2 cellular contexts compared by ENCODE assay signal in the genomic region with DNA sequence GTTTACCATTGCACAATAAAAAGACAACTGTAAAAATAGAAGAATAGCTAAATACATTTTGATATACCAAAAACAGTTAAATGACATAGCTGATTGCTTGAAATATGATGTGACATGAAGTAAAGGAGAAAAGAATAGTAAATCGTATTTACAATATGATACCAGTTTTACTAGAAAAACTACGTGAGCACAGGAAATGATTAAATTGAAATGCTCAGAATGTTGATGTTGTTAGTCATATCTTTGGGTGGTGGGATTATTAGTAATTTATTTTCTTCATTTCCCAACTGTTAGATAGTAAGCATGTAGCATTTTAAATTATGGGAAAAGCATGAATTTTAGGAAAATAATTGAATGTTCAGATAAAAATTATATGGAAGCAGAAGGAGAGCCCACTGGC.
TF ChIP-seq lines count a peak whose summit lies in the region.

No MANE protein-coding gene starts in this region.

TF ChIP-seq in SK-N-SH, 30 proteins besides CTCF, POLR2A, EP300 and RAD21 (continued from another document):
- TF ChIP-seq, protein P1, sequence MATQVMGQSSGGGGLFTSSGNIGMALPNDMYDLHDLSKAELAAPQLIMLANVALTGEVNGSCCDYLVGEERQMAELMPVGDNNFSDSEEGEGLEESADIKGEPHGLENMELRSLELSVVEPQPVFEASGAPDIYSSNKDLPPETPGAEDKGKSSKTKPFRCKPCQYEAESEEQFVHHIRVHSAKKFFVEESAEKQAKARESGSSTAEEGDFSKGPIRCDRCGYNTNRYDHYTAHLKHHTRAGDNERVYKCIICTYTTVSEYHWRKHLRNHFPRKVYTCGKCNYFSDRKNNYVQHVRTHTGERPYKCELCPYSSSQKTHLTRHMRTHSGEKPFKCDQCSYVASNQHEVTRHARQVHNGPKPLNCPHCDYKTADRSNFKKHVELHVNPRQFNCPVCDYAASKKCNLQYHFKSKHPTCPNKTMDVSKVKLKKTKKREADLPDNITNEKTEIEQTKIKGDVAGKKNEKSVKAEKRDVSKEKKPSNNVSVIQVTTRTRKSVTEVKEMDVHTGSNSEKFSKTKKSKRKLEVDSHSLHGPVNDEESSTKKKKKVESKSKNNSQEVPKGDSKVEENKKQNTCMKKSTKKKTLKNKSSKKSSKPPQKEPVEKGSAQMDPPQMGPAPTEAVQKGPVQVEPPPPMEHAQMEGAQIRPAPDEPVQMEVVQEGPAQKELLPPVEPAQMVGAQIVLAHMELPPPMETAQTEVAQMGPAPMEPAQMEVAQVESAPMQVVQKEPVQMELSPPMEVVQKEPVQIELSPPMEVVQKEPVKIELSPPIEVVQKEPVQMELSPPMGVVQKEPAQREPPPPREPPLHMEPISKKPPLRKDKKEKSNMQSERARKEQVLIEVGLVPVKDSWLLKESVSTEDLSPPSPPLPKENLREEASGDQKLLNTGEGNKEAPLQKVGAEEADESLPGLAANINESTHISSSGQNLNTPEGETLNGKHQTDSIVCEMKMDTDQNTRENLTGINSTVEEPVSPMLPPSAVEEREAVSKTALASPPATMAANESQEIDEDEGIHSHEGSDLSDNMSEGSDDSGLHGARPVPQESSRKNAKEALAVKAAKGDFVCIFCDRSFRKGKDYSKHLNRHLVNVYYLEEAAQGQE (IDR thresholded peaks at IDR 0.05; ENCODE audit: low read depth, low read length): no peak
- TF ChIP-seq TAF1 (IDR thresholded peaks at IDR 0.05; ENCODE audit: borderline replicate concordance, low read depth, low read length) (no peak), YY1 (IDR thresholded peaks at IDR 0.05; ENCODE audit: low read depth) (no peak), SMC3 (IDR thresholded peaks at IDR 0.05; ENCODE audit: low read depth, low read length) (no peak), MEF2A (IDR thresholded peaks at IDR 0.05; ENCODE audit: borderline replicate concordance, low read depth) (no peak), JUND (IDR thresholded peaks at IDR 0.05) (0 out of 2 replicates have a peak, but pooled peaks have one; percentile 12), POLR2AphosphoS5 (IDR thresholded peaks at IDR 0.05; ENCODE audit: low read depth, low read length) (no peak), FOXJ3 (CRISPR knock-in tag; IDR thresholded peaks at IDR 0.05) (no peak), MXI1 (IDR thresholded peaks at IDR 0.05; ENCODE audit: low read depth, low read length) (no peak)
- TF ChIP-seq, protein P2, sequence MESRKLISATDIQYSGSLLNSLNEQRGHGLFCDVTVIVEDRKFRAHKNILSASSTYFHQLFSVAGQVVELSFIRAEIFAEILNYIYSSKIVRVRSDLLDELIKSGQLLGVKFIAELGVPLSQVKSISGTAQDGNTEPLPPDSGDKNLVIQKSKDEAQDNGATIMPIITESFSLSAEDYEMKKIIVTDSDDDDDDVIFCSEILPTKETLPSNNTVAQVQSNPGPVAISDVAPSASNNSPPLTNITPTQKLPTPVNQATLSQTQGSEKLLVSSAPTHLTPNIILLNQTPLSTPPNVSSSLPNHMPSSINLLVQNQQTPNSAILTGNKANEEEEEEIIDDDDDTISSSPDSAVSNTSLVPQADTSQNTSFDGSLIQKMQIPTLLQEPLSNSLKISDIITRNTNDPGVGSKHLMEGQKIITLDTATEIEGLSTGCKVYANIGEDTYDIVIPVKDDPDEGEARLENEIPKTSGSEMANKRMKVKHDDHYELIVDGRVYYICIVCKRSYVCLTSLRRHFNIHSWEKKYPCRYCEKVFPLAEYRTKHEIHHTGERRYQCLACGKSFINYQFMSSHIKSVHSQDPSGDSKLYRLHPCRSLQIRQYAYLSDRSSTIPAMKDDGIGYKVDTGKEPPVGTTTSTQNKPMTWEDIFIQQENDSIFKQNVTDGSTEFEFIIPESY (IDR thresholded peaks at IDR 0.05; ENCODE audit: borderline replicate concordance, low read depth): no peak

TF ChIP-seq in SK-N-SH treated with all-trans-retinoic acid at 6 μM for 48 hours, 23 proteins besides CTCF, POLR2A, EP300 and RAD21 (continued from another document):
- TF ChIP-seq, protein P3, sequence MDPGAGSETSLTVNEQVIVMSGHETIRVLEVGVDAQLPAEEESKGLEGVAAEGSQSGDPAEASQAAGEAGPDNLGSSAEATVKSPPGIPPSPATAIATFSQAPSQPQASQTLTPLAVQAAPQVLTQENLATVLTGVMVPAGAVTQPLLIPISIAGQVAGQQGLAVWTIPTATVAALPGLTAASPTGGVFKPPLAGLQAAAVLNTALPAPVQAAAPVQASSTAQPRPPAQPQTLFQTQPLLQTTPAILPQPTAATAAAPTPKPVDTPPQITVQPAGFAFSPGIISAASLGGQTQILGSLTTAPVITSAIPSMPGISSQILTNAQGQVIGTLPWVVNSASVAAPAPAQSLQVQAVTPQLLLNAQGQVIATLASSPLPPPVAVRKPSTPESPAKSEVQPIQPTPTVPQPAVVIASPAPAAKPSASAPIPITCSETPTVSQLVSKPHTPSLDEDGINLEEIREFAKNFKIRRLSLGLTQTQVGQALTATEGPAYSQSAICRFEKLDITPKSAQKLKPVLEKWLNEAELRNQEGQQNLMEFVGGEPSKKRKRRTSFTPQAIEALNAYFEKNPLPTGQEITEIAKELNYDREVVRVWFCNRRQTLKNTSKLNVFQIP (CRISPR knock-in tag; IDR thresholded peaks at IDR 0.05; ENCODE audit: borderline replicate concordance, low read depth): no peak
- no peak for TF ChIP-seq OSR1 (CRISPR knock-in tag; IDR thresholded peaks at IDR 0.05)
